11 cellular contexts compared by ENCODE assay signal in genomic region chr16:80718480-80719220, GRCh38.
DNase-seq lines count a peak whose midpoint lies in the region; ATAC-seq and TF ChIP-seq lines count a peak whose summit lies in the region.
"Had no signal": no experiment of that assay in that cellular context is flagged by ENCODE, and none has a peak within 500 bp of the region (broad histone marks: within the 10 kb centered on the region; RNA-seq: fewer than 3 reads in every experiment).

No MANE protein-coding gene starts in this region.

- no peaks in the 10 kb centered on the region for H3K27me3 ChIP-seq in endodermal cell (ENCODE audit: control insufficient read depth, insufficient read depth, low read length, poor library complexity, severe bottlenecking)

- H3K36me3 ChIP-seq in endodermal cell (ENCODE audit: control insufficient read depth, insufficient read depth, low read length) = no peaks in the 10 kb centered on the region

- H3K27ac Mint-ChIP-seq in endodermal cell = no peak overlapping the region
- peak overlapping the region; percentile 44 for H3K27ac Mint-ChIP-seq in nephron progenitor cell
- H3K27ac Mint-ChIP-seq: activated T-cell treated with anti-CD3 and anti-CD28 coated beads, Interleukin-2, amount 50 U/mL, for 72 hours had no signal

- H3K4me1 ChIP-seq in endodermal cell (ENCODE audit: control insufficient read depth, insufficient read depth, low read length) = no peaks in the 10 kb centered on the region

- TF ChIP-seq CTCF in endodermal cell (conservative IDR thresholded peaks at IDR 0.05) (no peak), nephron progenitor cell (IDR thresholded peaks at IDR 0.05) (no peak)

- WGBS in endodermal cell (ENCODE audit: insufficient coverage in 1 of 2, insufficient read length in 1 of 2), 2 experiments = 75 to 87% methylated on average over 8 to 10 of the region's 10 CpGs

- H3K4me1 Mint-ChIP-seq in endodermal cell (peaks cover 5% of the 10 kb centered on the region), nephron progenitor cell (peaks cover 4% of the 10 kb centered on the region)

- peak; percentile 51 for DNase-seq in EH (ENCODE audit: low read depth)
- DNase-seq in NCI-H2029 (lab: John Stamatoyannopoulos, UW) = peak; percentile 39
- DNase-seq in endodermal cell = peak; percentile 50
- no peak for DNase-seq in nephron progenitor cell
- no peak for DNase-seq in activated CD4-positive, CD25-positive, alpha-beta regulatory T cell (lab: John Stamatoyannopoulos, UW)
- no peak for DNase-seq in HUDEP-2 (lab: John Stamatoyannopoulos, UW; ENCODE audit: unreplicated experiment in 76 of 76)
- DNase-seq: DND-41, NCI-H82 had no signal

- H3K9ac ChIP-seq in endodermal cell (ENCODE audit: extremely low read depth, low read length, poor library complexity, severe bottlenecking) = no peak overlapping the region

- no peaks in the 10 kb centered on the region for H3K27me3 Mint-ChIP-seq in endodermal cell (ENCODE audit: insufficient read depth)
- H3K27me3 Mint-ChIP-seq in nephron progenitor cell (ENCODE audit: low read depth, poor library complexity) = no peaks in the 10 kb centered on the region

- H3K4me3 Mint-ChIP-seq in endodermal cell (no peak overlapping the region), nephron progenitor cell (no peak overlapping the region)
- H3K4me3 Mint-ChIP-seq: activated T-cell treated with anti-CD3 and anti-CD28 coated beads, Interleukin-2, amount 50 U/mL, for 72 hours had no signal

- no peaks in the 10 kb centered on the region for H3K36me3 Mint-ChIP-seq in endodermal cell (ENCODE audit: low read depth)
- H3K36me3 Mint-ChIP-seq in nephron progenitor cell (ENCODE audit: low read depth) = no peaks in the 10 kb centered on the region

- ATAC-seq in GM21717 (IDR thresholded peaks at IDR 0.05; ENCODE audit: unreplicated experiment) = no peak
- ATAC-seq in GM18858 (IDR thresholded peaks at IDR 0.05; ENCODE audit: unreplicated experiment) = no peak

- H3K4me3 ChIP-seq in endodermal cell (ENCODE audit: low read length) = no peak overlapping the region

- H3K9me3 Mint-ChIP-seq in endodermal cell (peaks cover 8% of the 10 kb centered on the region), nephron progenitor cell (peaks cover 9% of the 10 kb centered on the region)

- H3K27ac ChIP-seq in endodermal cell (ENCODE audit: low read depth, low read length) = no peak overlapping the region

- peaks cover 3% of the 10 kb centered on the region for H3K9me3 ChIP-seq in endodermal cell (ENCODE audit: control insufficient read depth, low read length)

Comparison
In these comparisons a context has a peak if more than half of its experiments do, and no peak if none do; other contexts are left out.
1. DNase-seq: peak in EH (single experiment), NCI-H2029 (single experiment) and endodermal cell (single experiment); none in nephron progenitor cell (single experiment), activated CD4-positive, CD25-positive, alpha-beta regulatory T cell (0 of 4) and HUDEP-2 (0 of 76).